Comparison of ENCODE assay signal across 24 cellular contexts in genomic region chr15:70879386-70879785, GRCh38. TPM values are rescaled to one million over a fixed set of nuclear protein-coding genes. Genes with fewer than 3 reads are reported as not detected.
A peak's percentile ranks its signal among the peaks of the same experiment; 100 is the strongest.
DNase-seq lines count a peak whose midpoint lies in the region; TF ChIP-seq lines count a peak whose summit lies in the region.
"Had no signal": no experiment of that assay in that cellular context is flagged by ENCODE, and none has a peak within 500 bp of the region (broad histone marks: within the 10 kb centered on the region; RNA-seq: fewer than 3 reads in every experiment).

No MANE protein-coding gene starts in this region.

- CTCF ChIA-PET in AG04450 (lab: Charles Lee) = interaction anchor here (0.6 to 1.7 kb wide), 3 partner anchors 55 to 68 kb away, joined by 3 to 6 read pairs (median 6); no protein-coding TSS in a partner anchor

- H3K9me3 ChIP-seq in AG04450 (ENCODE audit: control insufficient read depth, insufficient read depth, low read length) = no peaks in the 10 kb centered on the region
- H3K9me3 ChIP-seq: A549, esophagus muscularis mucosa, HAP-1, heart right ventricle, Peyer's patch, SK-N-SH had no signal

- POLR2A ChIA-PET in AG04450 (lab: Yijun Ruan, JAX) = interaction anchor here (0.6 to 1.6 kb wide), 4 partner anchors 10 to 537 kb away, joined by 3 to 7 read pairs (median 4); no protein-coding TSS in a partner anchor

- in situ Hi-C loops in GM13977 (cut with MboI; ENCODE audit: low pct_unique_long_range_greater_than_20kb, low sequenced_read_pairs, unreplicated experiment) = no loop called here

- no peak overlapping the region for H3K4me3 ChIP-seq in AG04450 (ENCODE audit: low read depth, low read length)
- H3K4me3 ChIP-seq: A549, esophagus muscularis mucosa, HAP-1, heart right ventricle, Peyer's patch had no signal

- no peak overlapping the region for H3K27ac ChIP-seq in AG04450 (ENCODE audit: low read depth, low read length)
- H3K27ac ChIP-seq: A549, esophagus muscularis mucosa, heart right ventricle, KMS-11, Peyer's patch had no signal

- intact Hi-C loops in posterior vena cava (cut with DNase I) = loop anchor here in 1 of 2 donors (1.0 to 5.0 kb wide), 2 partner anchors 18 to 52 kb away; no protein-coding TSS in a partner anchor

- H3K27me3 ChIP-seq in AG04450 (ENCODE audit: control insufficient read depth, insufficient read depth, low read length) = no peaks in the 10 kb centered on the region
- H3K27me3 ChIP-seq: esophagus muscularis mucosa, heart right ventricle, Peyer's patch had no signal

- no peak for TF ChIP-seq CTCF in AG04450 (IDR thresholded peaks at IDR 0.05; ENCODE audit: low read depth, low read length)
- no peak for TF ChIP-seq CTCF in GM13977 (IDR thresholded peaks at IDR 0.05; ENCODE audit: extremely low read depth, insufficient read depth, missing control alignments)

- peak; percentile 68 for DNase-seq in AG04450 (ENCODE audit: low read depth, low spot score)
- peak; percentile 74 for DNase-seq in HS-5 (ENCODE audit: low read depth)
- DNase-seq in amniotic epithelial cell (ENCODE audit: low read depth) = peak; percentile 26
- peak; percentile 58 for DNase-seq in iris pigment epithelial cell (ENCODE audit: low read depth)
- no peak for DNase-seq in NCI-H82 (lab: John Stamatoyannopoulos, UW)
- no peak for DNase-seq in GM19238 (ENCODE audit: insufficient read length, low spot score)
- DNase-seq in GM13977 (ENCODE audit: low spot score) = no peak
- DNase-seq in posterior vena cava (ENCODE audit: low spot score) = no peak
- DNase-seq: activated CD4-positive, CD25-positive, alpha-beta regulatory T cell treated with anti-CD3 and anti-CD28 coated beads, Interleukin-2, amount 50 U/mL, for 72 hours; activated naive CD8-positive, alpha-beta T cell treated with anti-CD3 and anti-CD28 coated beads, Interleukin-2, amount 50 U/mL, for 24 hours; caudate nucleus; CD4-positive, CD25-positive, alpha-beta regulatory T cell; heart right ventricle; mesendoderm; NCI-H1105; NCI-H748 treated with DMSO at 0.1 percent for 48 hours; nephron progenitor cell; Peyer's patch; SK-N-SH; T-helper 9 cell had no signal

RNA-seq across cellular contexts. Expression of gene THAP10, which starts 12.8 kb away (rescaled TPM):
- polyA plus RNA-seq in AG04450 (2011; rRNA removed) = 2.7 and 5.7 TPM in 2 replicates
- polyA minus RNA-seq in AG04450 (2011; rRNA and poly(A)+ RNA removed) = 1.1 and 1.3 TPM in 2 replicates
- total RNA-seq in posterior vena cava = 1 to 10 TPM; 1.7 to 2.1 TPM
- total RNA-seq: CD4-positive, CD25-positive, alpha-beta regulatory T cell had no signal
- polyA plus RNA-seq: CD4-positive, CD25-positive, alpha-beta regulatory T cell had no signal

RNA-seq across cellular contexts. Expression of gene LRRC49, which starts 13.2 kb away (rescaled TPM):
- 22.9 and 25.0 TPM in 2 replicates for polyA plus RNA-seq in AG04450 (2011; rRNA removed)
- 24.1 and 30.2 TPM in 2 replicates for polyA minus RNA-seq in AG04450 (2011; rRNA and poly(A)+ RNA removed)
- 10 to 100 TPM in 1 of 2 donors, 1 to 10 TPM in 1; 9.7 to 10.2 TPM for total RNA-seq in posterior vena cava
- total RNA-seq: CD4-positive, CD25-positive, alpha-beta regulatory T cell had no signal

RNA-seq across cellular contexts. Expression of gene LARP6, which starts 25.4 kb away (rescaled TPM):
- 188 and 235 TPM in 2 replicates for polyA plus RNA-seq in AG04450 (2011; rRNA removed)
- polyA minus RNA-seq in AG04450 (2011; rRNA and poly(A)+ RNA removed) = 96.5 and 111 TPM in 2 replicates
- total RNA-seq in posterior vena cava = 10 to 100 TPM; 38.0 to 44.7 TPM
- total RNA-seq: CD4-positive, CD25-positive, alpha-beta regulatory T cell had no signal
- polyA plus RNA-seq: CD4-positive, CD25-positive, alpha-beta regulatory T cell had no signal

Comparison
In these comparisons a context has a peak if more than half of its experiments do, and no peak if none do; other contexts are left out.
1. DNase-seq: peak in AG04450 (single experiment), HS-5 (single experiment), amniotic epithelial cell (single experiment) and iris pigment epithelial cell (single experiment); none in NCI-H82 (single experiment), GM19238 (single experiment), GM13977 (single experiment) and posterior vena cava (single experiment).